8 cellular contexts compared by ENCODE assay signal in the genomic region with DNA sequence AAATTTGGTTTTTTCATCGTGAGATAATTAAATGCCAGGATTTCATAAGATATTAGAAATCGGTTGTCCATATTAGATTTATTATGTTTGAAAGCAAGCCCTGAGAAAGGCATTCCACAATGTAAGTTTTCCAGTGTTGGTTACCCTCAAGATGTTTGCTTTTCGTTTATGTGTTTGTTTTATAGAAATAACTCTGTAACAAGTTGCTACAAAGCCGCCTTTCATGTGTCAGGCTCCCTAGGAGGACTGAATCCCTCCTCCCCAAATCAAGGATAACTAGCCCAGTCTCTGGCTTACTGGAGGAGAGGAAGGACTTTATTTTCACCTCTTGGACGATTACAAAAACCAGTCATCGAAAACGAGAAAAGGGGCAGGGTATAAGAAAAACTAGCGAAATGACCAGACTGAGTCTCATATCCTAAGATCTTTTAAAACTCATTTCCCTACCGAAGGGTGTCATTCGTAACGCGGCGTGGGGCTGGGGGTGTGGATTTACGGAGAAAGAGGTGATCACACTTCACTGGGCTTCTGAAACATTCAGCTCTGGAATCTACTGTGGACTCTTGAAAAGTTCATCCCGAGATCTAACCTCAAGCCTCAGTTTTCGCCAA. TPM values are rescaled to one million over a fixed set of nuclear protein-coding genes. Genes with fewer than 3 reads are reported as not detected.
DNase-seq lines count a peak whose midpoint lies in the region; ATAC-seq lines count a peak whose summit lies in the region.

No MANE protein-coding gene starts in this region.

- H3K4me3 Mint-ChIP-seq in stimulated activated memory B cell treated with anti-CD40 and anti-IgM and Interleukin-4, amounts not matched to agents 10 μg/mL and 1 μg/mL and 100 μg/mL, for 72 hours, result peak overlapping the region; percentile 95

- peak; percentile 28 for ATAC-seq in HG03342 (IDR thresholded peaks at IDR 0.05; ENCODE audit: unreplicated experiment)
- ATAC-seq in activated naive CD4-positive, alpha-beta T cell treated with anti-CD3 and anti-CD28 coated beads, Interleukin-2, amount 50 U/mL, for 72 hours, result peak; percentile 72 to 73
- ATAC-seq in stimulated activated memory B cell treated with anti-CD40 and anti-IgM and Interleukin-4, amounts not matched to agents 10 μg/mL and 1 μg/mL and 100 μg/mL, for 72 hours, result peak; percentile 56

- H3K27me3 Mint-ChIP-seq in stimulated activated memory B cell treated with anti-CD40 and anti-IgM and Interleukin-4, amounts not matched to agents 10 μg/mL and 1 μg/mL and 100 μg/mL, for 72 hours, result no peaks in the 10 kb centered on the region

- peaks cover 15 to 22% of the 10 kb centered on the region in 2 donors for H3K36me3 Mint-ChIP-seq in activated naive CD4-positive, alpha-beta T cell treated with anti-CD3 and anti-CD28 coated beads, Interleukin-2, amount 50 U/mL, for 72 hours
- H3K36me3 Mint-ChIP-seq in stimulated activated memory B cell treated with anti-CD40 and anti-IgM and Interleukin-4, amounts not matched to agents 10 μg/mL and 1 μg/mL and 100 μg/mL, for 72 hours, result peaks cover 7% of the 10 kb centered on the region

- H3K4me1 Mint-ChIP-seq in stimulated activated memory B cell treated with anti-CD40 and anti-IgM and Interleukin-4, amounts not matched to agents 10 μg/mL and 1 μg/mL and 100 μg/mL, for 72 hours, result peaks cover 35% of the 10 kb centered on the region

- peak; percentile 6 for DNase-seq in stimulated activated CD4-positive, alpha-beta T cell treated with anti-CD3 and anti-CD28 coated beads, Interleukin-12 subunit alpha, Interleukin-12 subunit beta, amount 100 ng/mL, for 4 hours
- DNase-seq in stimulated activated CD4-positive, alpha-beta T cell treated with anti-CD3 and anti-CD28 coated beads, Interleukin-4, amount 100 ng/mL, for 1 hour, result no peak
- peak; percentile 65 to 77 for DNase-seq in activated naive CD4-positive, alpha-beta T cell treated with anti-CD3 and anti-CD28 coated beads, Interleukin-2, amount 50 U/mL, for 72 hours (ENCODE audit: low spot score in 2 of 2)
- DNase-seq in kidney glomerular epithelial cell (lab: John Stamatoyannopoulos, UW) (peak; percentile 31), EL (no peak), SKM-1 (lab: John Stamatoyannopoulos, UW; ENCODE audit: unreplicated experiment) (no peak)

- H3K27ac Mint-ChIP-seq in activated naive CD4-positive, alpha-beta T cell treated with anti-CD3 and anti-CD28 coated beads, Interleukin-2, amount 50 U/mL, for 72 hours, result peak overlapping the region; percentile 96 to 100
- H3K27ac Mint-ChIP-seq in stimulated activated memory B cell treated with anti-CD40 and anti-IgM and Interleukin-4, amounts not matched to agents 10 μg/mL and 1 μg/mL and 100 μg/mL, for 72 hours, result peak overlapping the region; percentile 92

- H3K9me3 Mint-ChIP-seq in activated naive CD4-positive, alpha-beta T cell treated with anti-CD3 and anti-CD28 coated beads, Interleukin-2, amount 50 U/mL, for 72 hours, result no peaks in the 10 kb centered on the region
- H3K9me3 Mint-ChIP-seq in stimulated activated memory B cell treated with anti-CD40 and anti-IgM and Interleukin-4, amounts not matched to agents 10 μg/mL and 1 μg/mL and 100 μg/mL, for 72 hours, result no peaks in the 10 kb centered on the region

RNA-seq across cellular contexts. Expression of gene PEX13, which starts 1.0 kb away (rescaled TPM):
- total RNA-seq in activated naive CD4-positive, alpha-beta T cell treated with anti-CD3 and anti-CD28 coated beads, Interleukin-2, amount 50 U/mL, for 72 hours, result 10 to 100 TPM; 14.4 to 20.7 TPM

RNA-seq across cellular contexts. Expression of gene PUS10, which starts 1.6 kb away (rescaled TPM):
- 10 to 100 TPM in 1 of 2 donors, 1 to 10 TPM in 1; 8.5 to 13.4 TPM for total RNA-seq in activated naive CD4-positive, alpha-beta T cell treated with anti-CD3 and anti-CD28 coated beads, Interleukin-2, amount 50 U/mL, for 72 hours

RNA-seq across cellular contexts. Expression of gene SANBR, which starts 49.2 kb away (rescaled TPM):
- 1 to 10 TPM; 2.9 to 5.6 TPM for total RNA-seq in activated naive CD4-positive, alpha-beta T cell treated with anti-CD3 and anti-CD28 coated beads, Interleukin-2, amount 50 U/mL, for 72 hours

Comparison
In these comparisons a context has a peak if more than half of its experiments do, and no peak if none do; other contexts are left out.
1. DNase-seq: peak in stimulated activated CD4-positive, alpha-beta T cell treated with anti-CD3 and anti-CD28 coated beads, Interleukin-12 subunit alpha, Interleukin-12 subunit beta, amount 100 ng/mL, for 4 hours (single experiment), activated naive CD4-positive, alpha-beta T cell treated with anti-CD3 and anti-CD28 coated beads, Interleukin-2, amount 50 U/mL, for 72 hours (2 of 2) and kidney glomerular epithelial cell (single experiment); none in stimulated activated CD4-positive, alpha-beta T cell treated with anti-CD3 and anti-CD28 coated beads, Interleukin-4, amount 100 ng/mL, for 1 hour (single experiment), EL (single experiment) and SKM-1 (single experiment).
2. Peak in every context shown above with its lines, with median percentiles within 50 percentile points of each other: ATAC-seq.